25 cellular contexts compared by ENCODE assay signal in genomic region chr4:5989236-5990225, GRCh38. TPM values are rescaled to one million over a fixed set of nuclear protein-coding genes. Genes with fewer than 3 reads are reported as not detected.
"Had no signal": no experiment of that assay in that cellular context is flagged by ENCODE, and none has a peak within 500 bp of the region (broad histone marks: within the 10 kb centered on the region; RNA-seq: fewer than 3 reads in every experiment).

No MANE protein-coding gene starts in this region.

- H3K4me1 ChIP-seq: body of pancreas, foreskin keratinocyte, prostate gland, transverse colon, vagina had no signal

- H3K9me3 ChIP-seq: prostate gland, transverse colon, vagina had no signal

- H3K36me3 ChIP-seq: cardiac muscle cell, prostate gland, transverse colon, vagina had no signal

- H3K27ac ChIP-seq: body of pancreas, cardiac muscle cell, foreskin keratinocyte, prostate gland, skin epidermis, transverse colon, vagina, VCaP had no signal

- H3K27me3 ChIP-seq: body of pancreas, cardiac muscle cell, foreskin keratinocyte, vagina had no signal

- DNase-seq: activated CD4-positive, alpha-beta T cell treated with anti-CD3 and anti-CD28 coated beads, Interleukin-2, amount 50 U/mL, for 1 hour; activated CD4-positive, CD25-positive, alpha-beta regulatory T cell treated with anti-CD3 and anti-CD28 coated beads, Interleukin-2, amount 50 U/mL, for 72 hours; activated CD8-positive, alpha-beta memory T cell treated with anti-CD3 and anti-CD28 coated beads, Interleukin-2, amount 50 U/mL, for 4 hours; activated naive CD4-positive, alpha-beta T cell treated with anti-CD3 and anti-CD28 coated beads for 36 hours; activated T-cell treated with anti-CD3 and anti-CD28 coated beads, Interleukin-2, amount 50 U/mL, for 4 hours; body of pancreas; effector CD8-positive, alpha-beta T cell; foreskin keratinocyte; naive thymus-derived CD4-positive, alpha-beta T cell; stimulated activated CD4-positive, alpha-beta T cell treated with anti-CD3 and anti-CD28 coated beads, Interleukin-1b, Interleukin-23, amount 100 ng/mL, for 48 hours; stimulated activated naive CD8-positive, alpha-beta T cell treated with anti-CD3 and anti-CD28 coated beads, Interleukin-15, amount 100 ng/mL, for 72 hours; SW 1271; transverse colon had no signal

- H3K4me3 Mint-ChIP-seq: activated naive CD4-positive, alpha-beta T cell treated with anti-CD3 and anti-CD28 coated beads for 36 hours; activated T-cell treated with anti-CD3 and anti-CD28 coated beads, Interleukin-2, amount 50 U/mL, for 4 hours; dendritic cell treated with granulocyte-macrophage colony-stimulating factor and Interleukin-4, amounts not matched to agents 40 ng/mL and 50 ng/mL, for 4 days; naive thymus-derived CD4-positive, alpha-beta T cell; stimulated activated naive CD8-positive, alpha-beta T cell treated with anti-CD3 and anti-CD28 coated beads, Interleukin-15, amount 100 ng/mL, for 72 hours had no signal

- H3K27ac Mint-ChIP-seq: activated naive CD4-positive, alpha-beta T cell treated with anti-CD3 and anti-CD28 coated beads for 36 hours; activated T-helper 2 cell treated with anti-CD3 and anti-CD28 coated beads, Interferon-gamma antibody, Interleukin-2, Interleukin-4, amounts not matched to agents 10 μg/mL and 5 μg/mL and 100 μg/mL, durations not matched to agents 14 hours and 24 hours and 36 hours; dendritic cell treated with granulocyte-macrophage colony-stimulating factor and Interleukin-4, amounts not matched to agents 40 ng/mL and 50 ng/mL, for 4 days; stimulated activated naive CD8-positive, alpha-beta T cell treated with anti-CD3 and anti-CD28 coated beads, Interleukin-15, amount 100 ng/mL, for 72 hours had no signal

- H3K4me3 ChIP-seq: body of pancreas, cardiac muscle cell, lung, prostate gland, skin epidermis, transverse colon, vagina had no signal

- ATAC-seq: activated T-cell treated with anti-CD3 and anti-CD28 coated beads, Interleukin-2, amount 50 U/mL, for 4 hours; body of pancreas; foreskin keratinocyte; left lobe of liver; naive thymus-derived CD4-positive, alpha-beta T cell; stimulated activated naive CD8-positive, alpha-beta T cell treated with anti-CD3 and anti-CD28 coated beads, Interleukin-15, amount 100 ng/mL, for 72 hours had no signal

- H3K4me1 Mint-ChIP-seq: stimulated activated naive CD8-positive, alpha-beta T cell treated with anti-CD3 and anti-CD28 coated beads, Interleukin-15, amount 100 ng/mL, for 72 hours had no signal

RNA-seq across cellular contexts. Expression of gene C4orf50, which starts 28.7 kb away (rescaled TPM):
- total RNA-seq: activated naive CD4-positive, alpha-beta T cell treated with anti-CD3 and anti-CD28 coated beads for 36 hours; chondrocyte; foreskin keratinocyte; kidney epithelial cell; left lobe of liver; osteocyte had no signal
- polyA plus RNA-seq: cardiac muscle cell; foreskin keratinocyte; naive thymus-derived CD4-positive, alpha-beta T cell had no signal
